In genomic region chr19:54388803-54389144, GRCh38 we compare ENCODE assay signal across 11 cellular contexts. TPM values are rescaled to one million over a fixed set of nuclear protein-coding genes. Genes with fewer than 3 reads are reported as not detected.
DNase-seq lines count a peak whose midpoint lies in the region; ATAC-seq lines count a peak whose summit lies in the region.
"Had no signal": no experiment of that assay in that cellular context is flagged by ENCODE, and none has a peak within 500 bp of the region (broad histone marks: within the 10 kb centered on the region; RNA-seq: fewer than 3 reads in every experiment).

No MANE protein-coding gene starts in this region.

- H3K4me3 ChIP-seq in GM08714 (ENCODE audit: low read length): peak overlapping the region; percentile 45; the same call in 1 of the 2 replicates
- H3K4me3 ChIP-seq in rectal smooth muscle tissue (ENCODE audit: low read length): peak overlapping the region; percentile 57
- no peak overlapping the region for H3K4me3 ChIP-seq in aorta (ENCODE audit: low read length in 2 of 2)

- peak overlapping the region; percentile 92 for H3K27ac Mint-ChIP-seq in dendritic cell treated with granulocyte-macrophage colony-stimulating factor and Interleukin-4, amounts not matched to agents 40 ng/mL and 50 ng/mL, for 4 days

- peak; percentile 7 for DNase-seq in M059J (ENCODE audit: low read depth)
- DNase-seq in NCI-H2029 (lab: John Stamatoyannopoulos, UW): no peak
- DNase-seq in NCI-H1417 (lab: John Stamatoyannopoulos, UW): no peak
- DNase-seq in aorta: no peak
- no peak for DNase-seq in AG08395 (ENCODE audit: low spot score)
- DNase-seq: NK-92 treated with Interleukin-12 subunit alpha and Interleukin-12 subunit beta, amount 100 ng/mL, for 24 hours had no signal

- WGBS in aorta, 2 donors: 41 to 46% methylated on average over 9 of the region's 9 CpGs

- no peak for ATAC-seq in aorta (ENCODE audit: low FRiP score)

- H3K36me3 Mint-ChIP-seq in dendritic cell treated with granulocyte-macrophage colony-stimulating factor and Interleukin-4, amounts not matched to agents 40 ng/mL and 50 ng/mL, for 4 days (ENCODE audit: low read depth): peaks cover 11% of the 10 kb centered on the region

- no peak overlapping the region for H3K9ac ChIP-seq in rectal smooth muscle tissue (ENCODE audit: low read length)

- H3K4me1 Mint-ChIP-seq in dendritic cell treated with granulocyte-macrophage colony-stimulating factor and Interleukin-4, amounts not matched to agents 40 ng/mL and 50 ng/mL, for 4 days (ENCODE audit: low read depth): peaks cover 61% of the 10 kb centered on the region

- H3K9me3 Mint-ChIP-seq in dendritic cell treated with granulocyte-macrophage colony-stimulating factor and Interleukin-4, amounts not matched to agents 40 ng/mL and 50 ng/mL, for 4 days: no peaks in the 10 kb centered on the region

- peaks cover 13% of the 10 kb centered on the region for H3K27me3 Mint-ChIP-seq in dendritic cell treated with granulocyte-macrophage colony-stimulating factor and Interleukin-4, amounts not matched to agents 40 ng/mL and 50 ng/mL, for 4 days

- peak overlapping the region; percentile 84 for H3K4me3 Mint-ChIP-seq in dendritic cell treated with granulocyte-macrophage colony-stimulating factor and Interleukin-4, amounts not matched to agents 40 ng/mL and 50 ng/mL, for 4 days

- no peaks in the 10 kb centered on the region for H3K36me3 ChIP-seq in rectal smooth muscle tissue (ENCODE audit: control insufficient read depth, insufficient read depth, low read length)
- no peaks in the 10 kb centered on the region for H3K36me3 ChIP-seq in aorta (ENCODE audit: control insufficient read depth in 1 of 2, insufficient read depth in 2 of 2, low read length in 1 of 2)

- H3K9me3 ChIP-seq in aorta (ENCODE audit: control insufficient read depth, low read length): no peaks in the 10 kb centered on the region

- intact Hi-C loops in dendritic cell treated with granulocyte-macrophage colony-stimulating factor and Interleukin-4, amounts not matched to agents 40 ng/mL and 50 ng/mL, for 4 days (cut with micrococcal nuclease): loop anchor here (2.0 to 10.0 kb wide), 3 partner anchors 14 to 184 kb away; partner anchors contain the start of genes LAIR1 and RPS9
- intact Hi-C loops in aorta (cut with DNase I): no loop called here

- H3K4me1 ChIP-seq in rectal smooth muscle tissue (ENCODE audit: control insufficient read depth, insufficient read depth, low read length): no peaks in the 10 kb centered on the region
- H3K4me1 ChIP-seq in aorta (ENCODE audit: control insufficient read depth in 1 of 2, insufficient read depth in 2 of 2, low read length in 2 of 2): no peaks in the 10 kb centered on the region

- H3K27ac ChIP-seq in rectal smooth muscle tissue (ENCODE audit: low read depth, low read length) (no peak overlapping the region), aorta (ENCODE audit: low read depth in 1 of 2, low read length in 2 of 2) (no peak overlapping the region)

- peaks cover 6% of the 10 kb centered on the region for H3K27me3 ChIP-seq in rectal smooth muscle tissue (ENCODE audit: control insufficient read depth, insufficient read depth, low read length)
- no peaks in the 10 kb centered on the region for H3K27me3 ChIP-seq in aorta (ENCODE audit: control insufficient read depth in 1 of 2, insufficient read depth in 2 of 2, low read length in 1 of 2)

RNA-seq across cellular contexts. Expression of gene LAIR1, which starts 24.0 kb away (rescaled TPM):
- 0.15 TPM in 1 of 2 replicates, not detected in the other for total RNA-seq in M059J (2014; rRNA removed; shearing (Covaris generic))
- total RNA-seq in aorta: 10 to 100 TPM; 27.4 to 78.4 TPM
- polyA plus RNA-seq in aorta: 10 to 100 TPM in 1 of 2 donors, 1 to 10 TPM in 1; 2.1 to 17.2 TPM
- total RNA-seq: dermis blood vessel endothelial cell had no signal

RNA-seq across cellular contexts. Expression of gene TTYH1, which starts 26.5 kb away (rescaled TPM):
- not detected in 2 replicates for total RNA-seq in M059J (2014; rRNA removed; shearing (Covaris generic))
- total RNA-seq in aorta: 1 to 10 TPM in 1 of 2 donors, under 1 TPM in 1; 0.94 to 2.2 TPM
- under 1 TPM in 1 of 2 donors, not detected in 1; 0.03 TPM for polyA plus RNA-seq in aorta
- total RNA-seq: dermis blood vessel endothelial cell, kidney epithelial cell had no signal

RNA-seq across cellular contexts. Expression of gene LILRA4, which starts 49.8 kb away (rescaled TPM):
- not detected in 2 replicates for total RNA-seq in M059J (2014; rRNA removed; shearing (Covaris generic))
- total RNA-seq in aorta: not detected
- not detected for polyA plus RNA-seq in aorta
- total RNA-seq: dermis blood vessel endothelial cell, kidney epithelial cell had no signal

Comparison
In these comparisons a context has a peak if more than half of its experiments do, and no peak if none do; other contexts are left out.
1. H3K4me3 ChIP-seq: peak in GM08714 (single experiment) and rectal smooth muscle tissue (single experiment); none in aorta (0 of 2).
2. RNA of gene LAIR1, which starts 24.0 kb away (total RNA-seq): 27.4 to 78.4 TPM in aorta; 0.15 TPM in M059J; every median in the first group is over 10 times any median in the second.